Comparison of ENCODE assay signal across 1 cellular context in the genomic region with DNA sequence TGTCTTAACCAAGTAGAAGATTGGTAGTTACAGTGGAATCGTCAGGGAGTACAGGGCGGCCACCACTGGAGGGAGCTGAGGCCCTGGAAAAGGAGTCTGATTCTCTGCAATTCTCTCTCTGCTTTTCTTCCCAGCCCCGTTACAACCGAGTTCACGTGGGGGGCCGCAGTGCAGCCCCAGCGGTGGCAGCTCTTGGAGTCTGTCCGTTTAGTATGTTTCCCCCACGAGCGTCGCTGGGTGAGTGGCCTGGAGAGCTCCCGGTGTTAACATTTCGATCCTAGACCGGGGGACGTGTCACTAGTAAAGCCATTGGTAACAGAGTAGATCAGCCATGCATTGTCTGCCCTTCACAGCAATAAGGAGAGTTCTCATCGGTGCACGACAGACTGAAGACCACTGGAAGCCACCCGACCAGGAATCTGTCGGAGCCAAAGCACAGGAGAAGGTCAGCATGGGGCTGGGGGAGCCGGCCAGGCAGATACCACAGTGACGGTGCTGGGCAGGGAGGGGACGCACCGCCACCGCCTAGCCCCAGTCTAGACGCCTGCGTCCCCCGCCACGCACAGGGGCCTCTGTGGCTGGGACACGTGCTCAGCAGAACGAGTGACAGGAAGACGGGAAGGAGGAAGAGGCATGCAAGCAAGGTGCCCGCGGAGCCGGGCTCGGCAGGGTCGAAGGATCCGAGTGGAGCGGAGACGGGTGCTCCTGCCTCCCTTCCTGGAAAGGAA.
TF ChIP-seq lines count a peak whose summit lies in the region.

No MANE protein-coding gene starts in this region.

TF ChIP-seq in HepG2, 621 proteins besides CTCF, POLR2A, EP300 and RAD21 (continued from another document and continues in another):
- peak; percentile 9; the same call in 1 of the 2 replicates for TF ChIP-seq ZNF350 (CRISPR knock-in tag; IDR thresholded peaks at IDR 0.05; ENCODE audit: borderline replicate concordance, low read depth)
- peak; percentile 49; the same call in 1 of the 2 replicates for TF ChIP-seq KDM2A (CRISPR knock-in tag; IDR thresholded peaks at IDR 0.05; ENCODE audit: borderline replicate concordance, low read depth)
- TF ChIP-seq ZNF282 (IDR thresholded peaks at IDR 0.05; ENCODE audit: partially characterized antibody) = no peak
- TF ChIP-seq CBX5 (CRISPR knock-in tag; IDR thresholded peaks at IDR 0.05; ENCODE audit: borderline replicate concordance) = no peak
- TF ChIP-seq ZBTB25 (CRISPR knock-in tag; IDR thresholded peaks at IDR 0.05) = no peak
- TF ChIP-seq NCOA2 (CRISPR knock-in tag; IDR thresholded peaks at IDR 0.05) = no peak
- TF ChIP-seq SIX4 (CRISPR knock-in tag; IDR thresholded peaks at IDR 0.05) = no peak
- TF ChIP-seq E2F2 (CRISPR knock-in tag; IDR thresholded peaks at IDR 0.05; ENCODE audit: borderline replicate concordance) = no peak
- no peak for TF ChIP-seq ZNF414 (CRISPR knock-in tag; IDR thresholded peaks at IDR 0.05)
- no peak for TF ChIP-seq ZNF839 (CRISPR knock-in tag; IDR thresholded peaks at IDR 0.05; ENCODE audit: borderline replicate concordance)
- TF ChIP-seq SNAI1 (CRISPR knock-in tag; IDR thresholded peaks at IDR 0.05; ENCODE audit: borderline replicate concordance) = no peak
- TF ChIP-seq, protein P1, sequence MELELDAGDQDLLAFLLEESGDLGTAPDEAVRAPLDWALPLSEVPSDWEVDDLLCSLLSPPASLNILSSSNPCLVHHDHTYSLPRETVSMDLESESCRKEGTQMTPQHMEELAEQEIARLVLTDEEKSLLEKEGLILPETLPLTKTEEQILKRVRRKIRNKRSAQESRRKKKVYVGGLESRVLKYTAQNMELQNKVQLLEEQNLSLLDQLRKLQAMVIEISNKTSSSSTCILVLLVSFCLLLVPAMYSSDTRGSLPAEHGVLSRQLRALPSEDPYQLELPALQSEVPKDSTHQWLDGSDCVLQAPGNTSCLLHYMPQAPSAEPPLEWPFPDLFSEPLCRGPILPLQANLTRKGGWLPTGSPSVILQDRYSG (CRISPR knock-in tag; IDR thresholded peaks at IDR 0.05) = no peak
- TF ChIP-seq ZSCAN9 (CRISPR knock-in tag; IDR thresholded peaks at IDR 0.05; ENCODE audit: borderline replicate concordance) = no peak
- TF ChIP-seq POGZ (CRISPR knock-in tag; IDR thresholded peaks at IDR 0.05) = no peak
- TF ChIP-seq JUNB (CRISPR knock-in tag; IDR thresholded peaks at IDR 0.05; ENCODE audit: borderline replicate concordance) = no peak
- no peak for TF ChIP-seq TRAFD1 (CRISPR knock-in tag; IDR thresholded peaks at IDR 0.05; ENCODE audit: borderline replicate concordance)
- TF ChIP-seq ZNF670 (CRISPR knock-in tag; IDR thresholded peaks at IDR 0.05; ENCODE audit: borderline replicate concordance) = no peak
- peak; percentile 21 for TF ChIP-seq RBM39 (IDR thresholded peaks at IDR 0.05; ENCODE audit: low read depth, low read length, poor library complexity, severe bottlenecking)
- TF ChIP-seq SMYD3 (CRISPR knock-in tag; IDR thresholded peaks at IDR 0.05) = no peak
- no peak for TF ChIP-seq RFX1 (IDR thresholded peaks at IDR 0.05)
- TF ChIP-seq, protein P2, sequence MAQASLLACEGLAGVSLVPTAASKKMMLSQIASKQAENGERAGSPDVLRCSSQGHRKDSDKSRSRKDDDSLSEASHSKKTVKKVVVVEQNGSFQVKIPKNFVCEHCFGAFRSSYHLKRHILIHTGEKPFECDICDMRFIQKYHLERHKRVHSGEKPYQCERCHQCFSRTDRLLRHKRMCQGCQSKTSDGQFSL (CRISPR knock-in tag; IDR thresholded peaks at IDR 0.05) = no peak
- TF ChIP-seq ZNF768 (CRISPR knock-in tag; IDR thresholded peaks at IDR 0.05) = no peak
- TF ChIP-seq MBD4 (IDR thresholded peaks at IDR 0.05; ENCODE audit: borderline replicate concordance, low read length) = no peak
- no peak for TF ChIP-seq HDAC1 (CRISPR knock-in tag; IDR thresholded peaks at IDR 0.05)
- TF ChIP-seq AKAP8 (CRISPR knock-in tag; IDR thresholded peaks at IDR 0.05) = 0 out of 2 replicates have a peak, but pooled peaks have one; percentile 18
- TF ChIP-seq ZNF441 (CRISPR knock-in tag; IDR thresholded peaks at IDR 0.05; ENCODE audit: borderline replicate concordance) = no peak
- TF ChIP-seq, protein P3, sequence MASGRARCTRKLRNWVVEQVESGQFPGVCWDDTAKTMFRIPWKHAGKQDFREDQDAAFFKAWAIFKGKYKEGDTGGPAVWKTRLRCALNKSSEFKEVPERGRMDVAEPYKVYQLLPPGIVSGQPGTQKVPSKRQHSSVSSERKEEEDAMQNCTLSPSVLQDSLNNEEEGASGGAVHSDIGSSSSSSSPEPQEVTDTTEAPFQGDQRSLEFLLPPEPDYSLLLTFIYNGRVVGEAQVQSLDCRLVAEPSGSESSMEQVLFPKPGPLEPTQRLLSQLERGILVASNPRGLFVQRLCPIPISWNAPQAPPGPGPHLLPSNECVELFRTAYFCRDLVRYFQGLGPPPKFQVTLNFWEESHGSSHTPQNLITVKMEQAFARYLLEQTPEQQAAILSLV (CRISPR knock-in tag; IDR thresholded peaks at IDR 0.05; ENCODE audit: borderline replicate concordance) = no peak
- TF ChIP-seq, protein P4, sequence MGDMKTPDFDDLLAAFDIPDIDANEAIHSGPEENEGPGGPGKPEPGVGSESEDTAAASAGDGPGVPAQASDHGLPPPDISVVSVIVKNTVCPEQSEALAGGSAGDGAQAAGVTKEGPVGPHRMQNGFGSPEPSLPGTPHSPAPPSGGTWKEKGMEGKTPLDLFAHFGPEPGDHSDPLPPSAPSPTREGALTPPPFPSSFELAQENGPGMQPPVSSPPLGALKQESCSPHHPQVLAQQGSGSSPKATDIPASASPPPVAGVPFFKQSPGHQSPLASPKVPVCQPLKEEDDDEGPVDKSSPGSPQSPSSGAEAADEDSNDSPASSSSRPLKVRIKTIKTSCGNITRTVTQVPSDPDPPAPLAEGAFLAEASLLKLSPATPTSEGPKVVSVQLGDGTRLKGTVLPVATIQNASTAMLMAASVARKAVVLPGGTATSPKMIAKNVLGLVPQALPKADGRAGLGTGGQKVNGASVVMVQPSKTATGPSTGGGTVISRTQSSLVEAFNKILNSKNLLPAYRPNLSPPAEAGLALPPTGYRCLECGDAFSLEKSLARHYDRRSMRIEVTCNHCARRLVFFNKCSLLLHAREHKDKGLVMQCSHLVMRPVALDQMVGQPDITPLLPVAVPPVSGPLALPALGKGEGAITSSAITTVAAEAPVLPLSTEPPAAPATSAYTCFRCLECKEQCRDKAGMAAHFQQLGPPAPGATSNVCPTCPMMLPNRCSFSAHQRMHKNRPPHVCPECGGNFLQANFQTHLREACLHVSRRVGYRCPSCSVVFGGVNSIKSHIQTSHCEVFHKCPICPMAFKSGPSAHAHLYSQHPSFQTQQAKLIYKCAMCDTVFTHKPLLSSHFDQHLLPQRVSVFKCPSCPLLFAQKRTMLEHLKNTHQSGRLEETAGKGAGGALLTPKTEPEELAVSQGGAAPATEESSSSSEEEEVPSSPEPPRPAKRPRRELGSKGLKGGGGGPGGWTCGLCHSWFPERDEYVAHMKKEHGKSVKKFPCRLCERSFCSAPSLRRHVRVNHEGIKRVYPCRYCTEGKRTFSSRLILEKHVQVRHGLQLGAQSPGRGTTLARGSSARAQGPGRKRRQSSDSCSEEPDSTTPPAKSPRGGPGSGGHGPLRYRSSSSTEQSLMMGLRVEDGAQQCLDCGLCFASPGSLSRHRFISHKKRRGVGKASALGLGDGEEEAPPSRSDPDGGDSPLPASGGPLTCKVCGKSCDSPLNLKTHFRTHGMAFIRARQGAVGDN (CRISPR knock-in tag; IDR thresholded peaks at IDR 0.05) = no peak
- no peak for TF ChIP-seq ETV6 (CRISPR knock-in tag; conservative IDR thresholded peaks at IDR 0.05)
- no peak for TF ChIP-seq ATF5 (CRISPR knock-in tag; IDR thresholded peaks at IDR 0.05; ENCODE audit: low read depth)
- TF ChIP-seq ZNF263 (CRISPR knock-in tag; IDR thresholded peaks at IDR 0.05) = no peak
- TF ChIP-seq ZNF772 (CRISPR knock-in tag; IDR thresholded peaks at IDR 0.05) = no peak
- no peak for TF ChIP-seq ZNF558 (CRISPR knock-in tag; IDR thresholded peaks at IDR 0.05; ENCODE audit: borderline replicate concordance)
- TF ChIP-seq ESRRA (CRISPR knock-in tag; IDR thresholded peaks at IDR 0.05; ENCODE audit: low read depth) = no peak
- TF ChIP-seq RCOR2 (CRISPR knock-in tag; IDR thresholded peaks at IDR 0.05) = no peak
- TF ChIP-seq GZF1 (CRISPR knock-in tag; IDR thresholded peaks at IDR 0.05) = no peak
- no peak for TF ChIP-seq ZNF33A (CRISPR knock-in tag; IDR thresholded peaks at IDR 0.05; ENCODE audit: borderline replicate concordance)
- no peak for TF ChIP-seq ZNF776 (CRISPR knock-in tag; IDR thresholded peaks at IDR 0.05)
- TF ChIP-seq ZNF460 (CRISPR knock-in tag; IDR thresholded peaks at IDR 0.05; ENCODE audit: borderline replicate concordance) = no peak
- TF ChIP-seq ZNF761 (CRISPR knock-in tag; conservative IDR thresholded peaks at IDR 0.05) = no peak
- no peak for TF ChIP-seq ARNT2 (CRISPR knock-in tag; IDR thresholded peaks at IDR 0.05; ENCODE audit: low read depth)
- TF ChIP-seq, protein P5, sequence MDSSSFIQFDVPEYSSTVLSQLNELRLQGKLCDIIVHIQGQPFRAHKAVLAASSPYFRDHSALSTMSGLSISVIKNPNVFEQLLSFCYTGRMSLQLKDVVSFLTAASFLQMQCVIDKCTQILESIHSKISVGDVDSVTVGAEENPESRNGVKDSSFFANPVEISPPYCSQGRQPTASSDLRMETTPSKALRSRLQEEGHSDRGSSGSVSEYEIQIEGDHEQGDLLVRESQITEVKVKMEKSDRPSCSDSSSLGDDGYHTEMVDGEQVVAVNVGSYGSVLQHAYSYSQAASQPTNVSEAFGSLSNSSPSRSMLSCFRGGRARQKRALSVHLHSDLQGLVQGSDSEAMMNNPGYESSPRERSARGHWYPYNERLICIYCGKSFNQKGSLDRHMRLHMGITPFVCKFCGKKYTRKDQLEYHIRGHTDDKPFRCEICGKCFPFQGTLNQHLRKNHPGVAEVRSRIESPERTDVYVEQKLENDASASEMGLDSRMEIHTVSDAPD (CRISPR knock-in tag; IDR thresholded peaks at IDR 0.05) = no peak
- TF ChIP-seq, protein P6, sequence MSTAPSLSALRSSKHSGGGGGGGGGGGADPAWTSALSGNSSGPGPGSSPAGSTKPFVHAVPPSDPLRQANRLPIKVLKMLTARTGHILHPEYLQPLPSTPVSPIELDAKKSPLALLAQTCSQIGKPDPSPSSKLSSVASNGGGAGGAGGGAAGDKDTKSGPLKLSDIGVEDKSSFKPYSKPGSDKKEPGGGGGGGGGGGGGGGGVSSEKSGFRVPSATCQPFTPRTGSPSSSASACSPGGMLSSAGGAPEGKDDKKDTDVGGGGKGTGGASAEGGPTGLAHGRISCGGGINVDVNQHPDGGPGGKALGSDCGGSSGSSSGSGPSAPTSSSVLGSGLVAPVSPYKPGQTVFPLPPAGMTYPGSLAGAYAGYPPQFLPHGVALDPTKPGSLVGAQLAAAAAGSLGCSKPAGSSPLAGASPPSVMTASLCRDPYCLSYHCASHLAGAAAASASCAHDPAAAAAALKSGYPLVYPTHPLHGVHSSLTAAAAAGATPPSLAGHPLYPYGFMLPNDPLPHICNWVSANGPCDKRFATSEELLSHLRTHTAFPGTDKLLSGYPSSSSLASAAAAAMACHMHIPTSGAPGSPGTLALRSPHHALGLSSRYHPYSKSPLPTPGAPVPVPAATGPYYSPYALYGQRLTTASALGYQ (CRISPR knock-in tag; IDR thresholded peaks at IDR 0.05) = no peak
- TF ChIP-seq ZNF781 (CRISPR knock-in tag; IDR thresholded peaks at IDR 0.05; ENCODE audit: borderline replicate concordance, not compliant biosample characterization) = no peak
- no peak for TF ChIP-seq SOX5 (CRISPR knock-in tag; IDR thresholded peaks at IDR 0.05; ENCODE audit: borderline replicate concordance)
- no peak for TF ChIP-seq ZNF704 (CRISPR knock-in tag; IDR thresholded peaks at IDR 0.05; ENCODE audit: borderline replicate concordance)
